9 cellular contexts compared by ENCODE assay signal in genomic region chrX:119760026-119760902, GRCh38. TPM values are rescaled to one million over a fixed set of nuclear protein-coding genes. Genes with fewer than 3 reads are reported as not detected.
DNase-seq lines count a peak whose midpoint lies in the region; ATAC-seq and TF ChIP-seq lines count a peak whose summit lies in the region.
"Had no signal": no experiment of that assay in that cellular context is flagged by ENCODE, and none has a peak within 500 bp of the region (broad histone marks: within the 10 kb centered on the region; RNA-seq: fewer than 3 reads in every experiment).

No MANE protein-coding gene starts in this region.

- H3K9me3 Mint-ChIP-seq in T-cell (no peaks in the 10 kb centered on the region), nephron (peaks cover 15% of the 10 kb centered on the region)

- peak; percentile 28 for ATAC-seq in GM19463 (IDR thresholded peaks at IDR 0.05; ENCODE audit: unreplicated experiment)
- no peak for ATAC-seq in T-cell (replicated peaks in 1 of 4)
- no peak for ATAC-seq in HG02571 (IDR thresholded peaks at IDR 0.05; ENCODE audit: unreplicated experiment)

- H3K4me3 Mint-ChIP-seq in T-cell (peak overlapping the region; percentile 28 to 82 (median 49)), nephron (peak overlapping the region; percentile 23 to 40 (median 25))

- peak overlapping the region; percentile 64 for H3K4me3 ChIP-seq in GM06990 (replicated peaks; ENCODE audit: low read depth, low read length)

- H3K27ac Mint-ChIP-seq in T-cell (no peak overlapping the region), nephron (no peak overlapping the region)

- H3K36me3 Mint-ChIP-seq in T-cell: no peaks in the 10 kb centered on the region
- no peaks in the 10 kb centered on the region for H3K36me3 Mint-ChIP-seq in nephron (ENCODE audit: low read depth)

- CTCF ChIA-PET in T-cell (lab: Charles Lee): interaction anchor here (0.5 to 0.7 kb wide), 5 partner anchors 24 to 176 kb away, joined by 3 to 5 read pairs (median 4); no protein-coding TSS in a partner anchor

- H3K27me3 ChIP-seq in GM06990 (replicated peaks; ENCODE audit: control insufficient read depth, insufficient read depth, low read length): no peaks in the 10 kb centered on the region

- no peaks in the 10 kb centered on the region for H3K27me3 Mint-ChIP-seq in T-cell
- peaks cover 35% of the 10 kb centered on the region for H3K27me3 Mint-ChIP-seq in nephron (ENCODE audit: low read depth)

- TF ChIP-seq CTCF in GM06990 (IDR thresholded peaks at IDR 0.05; ENCODE audit: insufficient read depth, low read length, poor library complexity, severe bottlenecking) (no peak), nephron (IDR thresholded peaks at IDR 0.05; ENCODE audit: unreplicated experiment in 3 of 3) (no peak)

- DNase-seq in GM06990 (ENCODE audit: extremely low read depth, insufficient read length): peak; percentile 68
- no peak for DNase-seq in T-cell
- no peak for DNase-seq in DMS 273 treated with DMSO at 0.1 percent for 48 hours (lab: John Stamatoyannopoulos, UW)
- no peak for DNase-seq in stimulated activated naive CD4-positive, alpha-beta T cell (lab: John Stamatoyannopoulos, UW)
- DNase-seq: caudate nucleus, NCI-H2029 treated with DMSO at 0.1 percent for 48 hours had no signal

- H3K36me3 ChIP-seq in GM06990 (ENCODE audit: control insufficient read depth, insufficient read depth, low read length): no peaks in the 10 kb centered on the region

- POLR2A ChIA-PET in T-cell (lab: Charles Lee): no interaction called here

- H3K4me1 Mint-ChIP-seq in T-cell (peaks cover 36 to 46% (median 46%) of the 10 kb centered on the region in 3 donors), nephron (peaks cover 21% of the 10 kb centered on the region)

RNA-seq across cellular contexts. Expression of gene SOWAHD, which starts 1.9 kb away (rescaled TPM):
- 1 to 10 TPM in 3 of 5 donors, under 1 TPM in 1, not detected in 1; 0.48 to 2.2 (median 1.6) TPM for total RNA-seq in T-cell

RNA-seq across cellular contexts. Expression of gene RPL39, which starts 31.2 kb away (rescaled TPM):
- 1,000 to 10,000 TPM; 2,957 to 4,080 (median 3,439) TPM for total RNA-seq in T-cell
